29 cellular contexts compared by ENCODE assay signal in genomic region chr6:168177492-168177891, GRCh38.
"Had no signal": no experiment of that assay in that cellular context is flagged by ENCODE, and none has a peak within 500 bp of the region (broad histone marks: within the 10 kb centered on the region; RNA-seq: fewer than 3 reads in every experiment).

No MANE protein-coding gene starts in this region.

- H3K9me3 Mint-ChIP-seq: activated CD4-positive, alpha-beta memory T cell treated with anti-CD3 and anti-CD28 coated beads for 36 hours; activated CD4-positive, alpha-beta T cell treated with anti-CD3 and anti-CD28 coated beads, Interleukin-2, amount 10 ng/mL, durations not matched to agents 24 days and 14 days; activated T-helper 1 cell treated with anti-CD3 and anti-CD28 coated beads, Interleukin-12 subunit alpha, Interleukin-12 subunit beta, Interleukin-2, Interleukin-4 antibody, amounts not matched to agents 30 ng/mL and 10 ng/mL and 1 ng/mL, durations not matched to agents 14 hours and 24 hours and 36 hours; activated T-helper 2 cell treated with anti-CD3 and anti-CD28 coated beads, Interferon-gamma antibody, Interleukin-2, Interleukin-4, amounts not matched to agents 10 μg/mL and 5 μg/mL and 100 μg/mL, durations not matched to agents 14 hours and 24 hours and 36 hours; effector memory CD8-positive, alpha-beta T cell had no signal

- H3K27ac ChIP-seq: brain microvascular endothelial cell, epithelial cell of prostate, esophagus squamous epithelium, gastroesophageal sphincter had no signal

- H3K27ac Mint-ChIP-seq: activated CD4-positive, alpha-beta memory T cell treated with anti-CD3 and anti-CD28 coated beads for 36 hours; activated CD4-positive, alpha-beta T cell treated with anti-CD3 and anti-CD28 coated beads for 36 hours; activated CD4-positive, alpha-beta T cell treated with anti-CD3 and anti-CD28 coated beads, Interleukin-2, amount 10 ng/mL, durations not matched to agents 24 days and 14 days; activated CD8-positive, alpha-beta memory T cell treated with anti-CD3 and anti-CD28 coated beads, Interleukin-2, amount 10 ng/mL, durations not matched to agents 7 days and 5 days; activated CD8-positive, alpha-beta T cell treated with anti-CD3 and anti-CD28 coated beads, Interleukin-2, amount 10 ng/mL, durations not matched to agents 7 days and 5 days; activated naive CD8-positive, alpha-beta T cell; activated T-helper 1 cell treated with anti-CD3 and anti-CD28 coated beads, Interleukin-12 subunit alpha, Interleukin-12 subunit beta, Interleukin-2, Interleukin-4 antibody, amounts not matched to agents 30 ng/mL and 10 ng/mL and 1 ng/mL, durations not matched to agents 14 hours and 24 hours and 36 hours; activated T-helper 2 cell treated with anti-CD3 and anti-CD28 coated beads, Interferon-gamma antibody, Interleukin-2, Interleukin-4, amounts not matched to agents 10 μg/mL and 5 μg/mL and 100 μg/mL, durations not matched to agents 14 hours and 24 hours and 36 hours; effector memory CD8-positive, alpha-beta T cell had no signal

- H3K36me3 ChIP-seq: brain microvascular endothelial cell, esophagus squamous epithelium, gastroesophageal sphincter had no signal

- H3K4me1 Mint-ChIP-seq: activated CD4-positive, alpha-beta T cell treated with anti-CD3 and anti-CD28 coated beads for 36 hours; activated CD4-positive, alpha-beta T cell treated with anti-CD3 and anti-CD28 coated beads, Interleukin-2, amount 10 ng/mL, durations not matched to agents 24 days and 14 days; activated CD8-positive, alpha-beta memory T cell treated with anti-CD3 and anti-CD28 coated beads, Interleukin-2, amount 10 ng/mL, durations not matched to agents 7 days and 5 days had no signal

- DNase-seq: activated CD4-positive, alpha-beta memory T cell treated with anti-CD3 and anti-CD28 coated beads for 36 hours; activated CD4-positive, alpha-beta T cell treated with anti-CD3 and anti-CD28 coated beads for 36 hours; activated CD4-positive, alpha-beta T cell treated with anti-CD3 and anti-CD28 coated beads, Interleukin-2, amount 10 ng/mL, durations not matched to agents 24 days and 14 days; activated CD4-positive, CD25-positive, alpha-beta regulatory T cell; activated CD4-positive, CD25-positive, alpha-beta regulatory T cell treated with anti-CD3 and anti-CD28 coated beads, Interleukin-2, amount 50 U/mL, for 72 hours; activated CD8-positive, alpha-beta memory T cell treated with anti-CD3 and anti-CD28 coated beads, Interleukin-2, amount 50 U/mL, for 4 hours; activated CD8-positive, alpha-beta T cell treated with anti-CD3 and anti-CD28 coated beads, Interleukin-2, amount 10 ng/mL, durations not matched to agents 7 days and 5 days; activated gamma-delta T cell treated with Interleukin-2 at 50 U/mL for 16 hours; activated naive CD4-positive, alpha-beta T cell treated with anti-CD3 and anti-CD28 coated beads, Interleukin-2, amount 50 U/mL, for 16 hours; activated naive CD4-positive, alpha-beta T cell treated with Interleukin-2 at 50 U/mL for 16 hours; activated T-cell treated with anti-CD3 and anti-CD28 coated beads, Interleukin-2, amount 50 U/mL, for 1 hour; activated T-cell treated with anti-CD3 and anti-CD28 coated beads, Interleukin-2, amount 50 U/mL, for 48 hours; amniotic stem cell; anterior cingulate cortex; brain microvascular endothelial cell; caudate nucleus; cortex of kidney; dermis blood vessel endothelial cell; effector CD4-positive, alpha-beta T cell; effector memory CD8-positive, alpha-beta T cell; esophagus squamous epithelium; foreskin melanocyte; T-helper 2 cell had no signal

- H3K4me3 Mint-ChIP-seq: activated CD4-positive, alpha-beta memory T cell treated with anti-CD3 and anti-CD28 coated beads for 36 hours; activated CD4-positive, alpha-beta T cell treated with anti-CD3 and anti-CD28 coated beads for 36 hours; activated CD4-positive, alpha-beta T cell treated with anti-CD3 and anti-CD28 coated beads, Interleukin-2, amount 10 ng/mL, durations not matched to agents 24 days and 14 days; activated CD8-positive, alpha-beta memory T cell treated with anti-CD3 and anti-CD28 coated beads, Interleukin-2, amount 10 ng/mL, durations not matched to agents 7 days and 5 days; activated CD8-positive, alpha-beta T cell treated with anti-CD3 and anti-CD28 coated beads, Interleukin-2, amount 10 ng/mL, durations not matched to agents 7 days and 5 days; activated naive CD8-positive, alpha-beta T cell; activated T-helper 1 cell treated with anti-CD3 and anti-CD28 coated beads, Interleukin-12 subunit alpha, Interleukin-12 subunit beta, Interleukin-2, Interleukin-4 antibody, amounts not matched to agents 30 ng/mL and 10 ng/mL and 1 ng/mL, durations not matched to agents 14 hours and 24 hours and 36 hours; effector memory CD8-positive, alpha-beta T cell had no signal

- H3K4me1 ChIP-seq: gastroesophageal sphincter had no signal

- H3K9me3 ChIP-seq: esophagus squamous epithelium, gastroesophageal sphincter had no signal

- H3K36me3 Mint-ChIP-seq: activated CD4-positive, alpha-beta memory T cell treated with anti-CD3 and anti-CD28 coated beads for 36 hours; activated CD8-positive, alpha-beta memory T cell treated with anti-CD3 and anti-CD28 coated beads, Interleukin-2, amount 10 ng/mL, durations not matched to agents 7 days and 5 days; activated naive CD8-positive, alpha-beta T cell had no signal

- H3K27me3 ChIP-seq: brain microvascular endothelial cell, esophagus squamous epithelium had no signal

- H3K4me3 ChIP-seq: esophagus squamous epithelium, gastroesophageal sphincter had no signal
